Comparison of ENCODE assay signal across 10 cellular contexts in genomic region chr4:159070742-159071141, GRCh38. TPM values are rescaled to one million over a fixed set of nuclear protein-coding genes. Genes with fewer than 3 reads are reported as not detected.
DNase-seq lines count a peak whose midpoint lies in the region; ATAC-seq and TF ChIP-seq lines count a peak whose summit lies in the region.
"Had no signal": no experiment of that assay in that cellular context is flagged by ENCODE, and none has a peak within 500 bp of the region (broad histone marks: within the 10 kb centered on the region; RNA-seq: fewer than 3 reads in every experiment).

No MANE protein-coding gene starts in this region.

- H3K4me1 Mint-ChIP-seq in endodermal cell: peaks cover 10% of the 10 kb centered on the region
- H3K4me1 Mint-ChIP-seq: CD8-positive, alpha-beta memory T cell had no signal

- ATAC-seq in PC-3: no peak
- ATAC-seq in HG03175 (IDR thresholded peaks at IDR 0.05; ENCODE audit: unreplicated experiment): no peak

- H3K27me3 ChIP-seq in PC-3 (ENCODE audit: low read length): no peaks in the 10 kb centered on the region
- no peaks in the 10 kb centered on the region for H3K27me3 ChIP-seq in endodermal cell (ENCODE audit: control insufficient read depth, insufficient read depth, low read length, poor library complexity, severe bottlenecking)

- POLR2A ChIA-PET in PC-3 (lab: Charles Lee; ENCODE audit: unreplicated experiment): no interaction called here

- no peaks in the 10 kb centered on the region for H3K27me3 Mint-ChIP-seq in endodermal cell (ENCODE audit: insufficient read depth)

- no peaks in the 10 kb centered on the region for H4K20me1 ChIP-seq in PC-3 (ENCODE audit: low read length)

- no TSS peak for BruUV-seq in PC-3 (replicated peaks; lab: Mats Ljungman, UMichigan)

- H3K27ac ChIP-seq in PC-3 (ENCODE audit: low read length) (peak overlapping the region; percentile 67), endodermal cell (ENCODE audit: low read depth, low read length) (no peak overlapping the region)

- H3K4me1 ChIP-seq in PC-3 (ENCODE audit: insufficient read depth, low read length) (peaks cover 28% of the 10 kb centered on the region), endodermal cell (ENCODE audit: control insufficient read depth, insufficient read depth, low read length) (no peaks in the 10 kb centered on the region)

- TF ChIP-seq CTCF in PC-3 (conservative IDR thresholded peaks at IDR 0.05; ENCODE audit: low read depth, low read length): no peak
- TF ChIP-seq CTCF in endodermal cell (conservative IDR thresholded peaks at IDR 0.05): no peak

- intact Hi-C loops in PC-3 (cut with micrococcal nuclease): loop anchor here (10.0 kb wide), 1 partner anchor 196 kb away; no protein-coding TSS in a partner anchor

- no peaks in the 10 kb centered on the region for H3F3A ChIP-seq in PC-3 (ENCODE audit: low read length, unreplicated experiment)

- no peak overlapping the region for H2AFZ ChIP-seq in PC-3 (ENCODE audit: low read length)

- no peaks in the 10 kb centered on the region for H3K9me3 Mint-ChIP-seq in endodermal cell

- peak overlapping the region; percentile 61 for H3K4me2 ChIP-seq in PC-3 (ENCODE audit: low read length)

- H3K9me3 ChIP-seq in PC-3 (ENCODE audit: low read length) (no peaks in the 10 kb centered on the region), endodermal cell (ENCODE audit: control insufficient read depth, low read length) (no peaks in the 10 kb centered on the region)
- H3K9me3 ChIP-seq: left ventricle myocardium inferior had no signal

- H3K4me3 Mint-ChIP-seq in endodermal cell: no peak overlapping the region
- H3K4me3 Mint-ChIP-seq: CD8-positive, alpha-beta memory T cell had no signal

- WGBS in endodermal cell (ENCODE audit: insufficient coverage in 1 of 2, insufficient read length in 1 of 2), 2 experiments: 89 to 94% methylated on average over 3 to 4 of the region's 4 CpGs

- peak; percentile 69 for DNase-seq in Daoy (ENCODE audit: low read depth)
- DNase-seq in PC-3: peak; percentile 47
- DNase-seq in endodermal cell: no peak
- peak; percentile 62 for DNase-seq in non-pigmented ciliary epithelial cell (ENCODE audit: low read depth)
- no peak for DNase-seq in stimulated activated CD4-positive, alpha-beta T cell treated with anti-CD3 and anti-CD28 coated beads, Interleukin-4, amount 100 ng/mL, for 4 hours
- DNase-seq in NCI-H1694 treated with DMSO at 0.1 percent for 48 hours (lab: John Stamatoyannopoulos, UW): no peak
- DNase-seq in KG1 (lab: John Stamatoyannopoulos, UW): no peak
- DNase-seq: CD8-positive, alpha-beta memory T cell; left ventricle myocardium inferior had no signal

- H3K36me3 Mint-ChIP-seq in endodermal cell (ENCODE audit: low read depth): no peaks in the 10 kb centered on the region
- H3K36me3 Mint-ChIP-seq: CD8-positive, alpha-beta memory T cell had no signal

- CTCF ChIA-PET in PC-3 (lab: Charles Lee): no interaction called here

- no peaks in the 10 kb centered on the region for H3K79me2 ChIP-seq in PC-3 (ENCODE audit: low read length)

- H3K4me3 ChIP-seq in PC-3 (ENCODE audit: low read length): no peak overlapping the region
- H3K4me3 ChIP-seq in endodermal cell (ENCODE audit: low read length): no peak overlapping the region
- H3K4me3 ChIP-seq: left ventricle myocardium inferior had no signal

- peak overlapping the region; percentile 88 for H3K27ac Mint-ChIP-seq in endodermal cell
- H3K27ac Mint-ChIP-seq: CD8-positive, alpha-beta memory T cell had no signal

- H3K9ac ChIP-seq in PC-3 (ENCODE audit: low read length): no peak overlapping the region
- no peak overlapping the region for H3K9ac ChIP-seq in endodermal cell (ENCODE audit: extremely low read depth, low read length, poor library complexity, severe bottlenecking)

- H3K9me2 ChIP-seq in PC-3 (replicated peaks; ENCODE audit: low read length): no peaks in the 10 kb centered on the region

- H3K36me3 ChIP-seq in PC-3 (ENCODE audit: low read depth, low read length) (no peaks in the 10 kb centered on the region), endodermal cell (ENCODE audit: control insufficient read depth, insufficient read depth, low read length) (no peaks in the 10 kb centered on the region)
- H3K36me3 ChIP-seq: left ventricle myocardium inferior had no signal

RNA-seq across cellular contexts. Expression of gene RAPGEF2, which starts 32.1 kb away (rescaled TPM):
- 9.1 and 12.2 TPM in 2 replicates for total RNA-seq in Daoy (2014; rRNA removed; shearing (Covaris generic))
- total RNA-seq in PC-3 (2014; rRNA removed) (21.2 and 21.7 TPM in 2 replicates), endodermal cell (10 to 100 TPM; 63.4 to 78.2 TPM)
- 39.0 TPM for polyA plus RNA-seq in endodermal cell (2013, experiment 1 of 2)
- 38.9 TPM for polyA plus RNA-seq in endodermal cell (2013, experiment 2 of 2)

Comparison
In these comparisons a context has a peak if more than half of its experiments do, and no peak if none do; other contexts are left out.
1. DNase-seq: peak in Daoy (single experiment), PC-3 (single experiment) and non-pigmented ciliary epithelial cell (single experiment); none in endodermal cell (single experiment), stimulated activated CD4-positive, alpha-beta T cell treated with anti-CD3 and anti-CD28 coated beads, Interleukin-4, amount 100 ng/mL, for 4 hours (0 of 2), NCI-H1694 treated with DMSO at 0.1 percent for 48 hours (single experiment) and KG1 (single experiment).